12 cellular contexts compared by ENCODE assay signal in the genomic region with DNA sequence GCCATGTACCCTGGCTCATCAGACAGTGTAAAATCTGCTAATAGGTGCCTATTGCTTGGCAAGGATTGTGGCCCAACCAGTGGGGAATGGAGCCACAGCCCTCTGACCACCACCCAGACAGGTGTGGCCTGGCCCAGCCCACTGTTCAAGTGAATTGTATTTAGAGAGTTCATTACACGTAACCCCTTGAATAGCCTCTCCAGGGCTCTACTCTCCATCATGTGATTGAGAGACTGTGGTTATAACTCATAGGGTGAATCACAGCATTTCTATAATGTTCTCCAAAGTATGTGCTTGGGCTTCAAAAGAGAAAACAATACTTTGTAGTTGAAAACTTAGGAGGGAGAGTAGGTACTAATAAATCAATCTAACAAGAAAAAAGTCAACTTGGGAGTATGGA. TPM values are rescaled to one million over a fixed set of nuclear protein-coding genes. Genes with fewer than 3 reads are reported as not detected.
DNase-seq lines count a peak whose midpoint lies in the region; ATAC-seq and TF ChIP-seq lines count a peak whose summit lies in the region.
"Had no signal": no experiment of that assay in that cellular context is flagged by ENCODE, and none has a peak within 500 bp of the region (broad histone marks: within the 10 kb centered on the region; RNA-seq: fewer than 3 reads in every experiment).

No MANE protein-coding gene starts in this region.

- H3K4me3 ChIP-seq in left lung (no peak overlapping the region), BE2C (ENCODE audit: low read depth, low read length) (no peak overlapping the region)
- H3K4me3 ChIP-seq: GM23338 had no signal

- TF ChIP-seq CTCF in chondrocyte (IDR thresholded peaks at IDR 0.05), result no peak
- TF ChIP-seq CTCF in left lung (IDR thresholded peaks at IDR 0.05), result no peak
- no peak for TF ChIP-seq CTCF in BE2C (IDR thresholded peaks at IDR 0.05; ENCODE audit: low read depth, low read length)

- DNase-seq in COLO829 (ENCODE audit: low spot score) (peak; percentile 22), LHCN-M2 (ENCODE audit: low read depth) (peak; percentile 88), chondrocyte (ENCODE audit: low spot score) (no peak), left lung (no peak), BE2C (no peak)
- no peak for DNase-seq in central memory CD4-positive, alpha-beta T cell
- DNase-seq: midbrain; NCI-H510A treated with DMSO at 0.1 percent for 48 hours; stimulated activated naive CD8-positive, alpha-beta T cell treated with anti-CD3 and anti-CD28 coated beads, Interleukin-15, amount 100 ng/mL, for 72 hours had no signal

- H3K36me3 Mint-ChIP-seq in chondrocyte (ENCODE audit: low read depth), result no peaks in the 10 kb centered on the region

- ATAC-seq in left lung (peak; percentile 70), HG03108 (IDR thresholded peaks at IDR 0.05; ENCODE audit: unreplicated experiment) (no peak), GM21423 (IDR thresholded peaks at IDR 0.05; ENCODE audit: unreplicated experiment) (no peak)
- ATAC-seq: GM23338; stimulated activated naive CD8-positive, alpha-beta T cell treated with anti-CD3 and anti-CD28 coated beads, Interleukin-15, amount 100 ng/mL, for 72 hours had no signal

- H3K27me3 Mint-ChIP-seq in chondrocyte (ENCODE audit: low read depth), result no peaks in the 10 kb centered on the region

- peak overlapping the region; percentile 73 for H3K27ac Mint-ChIP-seq in chondrocyte (ENCODE audit: unreplicated experiment)
- H3K27ac Mint-ChIP-seq: GM23338 had no signal

- H3K27me3 ChIP-seq in left lung, result no peaks in the 10 kb centered on the region
- H3K27me3 ChIP-seq in BE2C, result no peaks in the 10 kb centered on the region

- no peaks in the 10 kb centered on the region for H3K9me3 ChIP-seq in left lung
- no peaks in the 10 kb centered on the region for H3K9me3 ChIP-seq in BE2C

- intact Hi-C loops in left lung (cut with DNase I), result no loop called here

- no peaks in the 10 kb centered on the region for H3K9me3 Mint-ChIP-seq in chondrocyte (ENCODE audit: low read depth)
- H3K9me3 Mint-ChIP-seq: GM23338; stimulated activated naive CD8-positive, alpha-beta T cell treated with anti-CD3 and anti-CD28 coated beads, Interleukin-15, amount 100 ng/mL, for 72 hours had no signal

- no peak overlapping the region for H3K27ac ChIP-seq in left lung

- peaks cover 43% of the 10 kb centered on the region for H3K4me1 Mint-ChIP-seq in chondrocyte (ENCODE audit: low read depth)
- H3K4me1 Mint-ChIP-seq: GM23338; stimulated activated naive CD8-positive, alpha-beta T cell treated with anti-CD3 and anti-CD28 coated beads, Interleukin-15, amount 100 ng/mL, for 72 hours had no signal

- no peaks in the 10 kb centered on the region for H3K4me1 ChIP-seq in left lung
- peaks cover 16% of the 10 kb centered on the region for H3K4me1 ChIP-seq in BE2C

- no peaks in the 10 kb centered on the region for H3K36me3 ChIP-seq in left lung
- no peaks in the 10 kb centered on the region for H3K36me3 ChIP-seq in BE2C

- H3K4me3 Mint-ChIP-seq in chondrocyte (ENCODE audit: unreplicated experiment), result no peak overlapping the region
- H3K4me3 Mint-ChIP-seq: GM23338; stimulated activated naive CD8-positive, alpha-beta T cell treated with anti-CD3 and anti-CD28 coated beads, Interleukin-15, amount 100 ng/mL, for 72 hours had no signal

RNA-seq across cellular contexts. Expression of a gene that starts 38.4 kb away (rescaled TPM):
- total RNA-seq in LHCN-M2 (2014; rRNA removed), result 0.06 TPM in 1 of 2 replicates, not detected in the other
- not detected for polyA plus RNA-seq in LHCN-M2 (2012)
- total RNA-seq in chondrocyte, result 0.18 to 0.40 TPM (median 0.39 TPM) in 3 replicates
- under 1 TPM; 0.99 TPM for total RNA-seq in left lung
- polyA plus RNA-seq in BE2C (2012; ENCODE audit: insufficient read depth, insufficient read length, low read depth), result 1.1 TPM
- total RNA-seq: GM23338 had no signal
- polyA plus RNA-seq: GM23338 had no signal

Comparison
In these comparisons a context has a peak if more than half of its experiments do, and no peak if none do; other contexts are left out.
1. DNase-seq: peak in COLO829 (single experiment) and LHCN-M2 (single experiment); none in chondrocyte (single experiment), left lung (0 of 2), BE2C (single experiment) and central memory CD4-positive, alpha-beta T cell (single experiment).